18 cellular contexts compared by ENCODE assay signal in the genomic region with DNA sequence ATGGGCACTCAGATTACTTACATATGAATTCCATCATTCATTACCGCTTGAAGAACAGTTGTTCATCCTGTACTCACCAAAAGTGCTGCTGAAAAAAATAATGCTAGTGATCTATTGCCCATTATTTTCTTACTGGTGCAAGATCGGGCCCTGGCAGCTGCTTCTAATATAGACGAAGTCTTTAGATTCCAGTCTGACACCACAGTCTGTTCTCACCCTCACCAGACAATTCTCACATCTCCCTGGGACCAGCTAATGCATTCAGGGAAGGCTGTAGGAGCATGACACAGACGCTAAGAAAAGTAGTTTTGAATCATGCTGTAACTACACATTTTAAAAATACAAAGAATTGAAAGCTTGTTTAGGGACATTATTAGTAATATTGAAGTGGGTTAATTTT. TPM values are rescaled to one million over a fixed set of nuclear protein-coding genes. Genes with fewer than 3 reads are reported as not detected.
A peak's percentile ranks its signal among the peaks of the same experiment; 100 is the strongest.
DNase-seq lines count a peak whose midpoint lies in the region; ATAC-seq, FAIRE-seq and TF ChIP-seq lines count a peak whose summit lies in the region.
"Had no signal": no experiment of that assay in that cellular context is flagged by ENCODE, and none has a peak within 500 bp of the region (broad histone marks: within the 10 kb centered on the region; RNA-seq: fewer than 3 reads in every experiment).

No MANE protein-coding gene starts in this region.

- H3K4me3 Mint-ChIP-seq in HFFc6 (peak overlapping the region; percentile 17; the same call in 1 of the 2 replicates), astrocyte (ENCODE audit: unreplicated experiment) (no peak overlapping the region)
- H3K4me3 Mint-ChIP-seq in activated CD4-positive, alpha-beta memory T cell treated with anti-CD3 and anti-CD28 coated beads for 36 hours: no peak overlapping the region
- H3K4me3 Mint-ChIP-seq: CD8-positive, alpha-beta memory T cell had no signal

- H4K20me1 ChIP-seq in astrocyte (ENCODE audit: insufficient read depth, low read length): no peaks in the 10 kb centered on the region

- no peak overlapping the region; the same call in 1 of the 2 replicates for H3K27ac Mint-ChIP-seq in HFFc6
- peak overlapping the region; percentile 72 for H3K27ac Mint-ChIP-seq in astrocyte (ENCODE audit: unreplicated experiment)
- H3K27ac Mint-ChIP-seq in activated CD4-positive, alpha-beta memory T cell treated with anti-CD3 and anti-CD28 coated beads for 36 hours: no peak overlapping the region
- H3K27ac Mint-ChIP-seq: CD8-positive, alpha-beta memory T cell had no signal

- no peak overlapping the region for H3K4me2 ChIP-seq in astrocyte (ENCODE audit: low read length)
- H3K4me2 ChIP-seq: BLaER1 had no signal

- no peak for TF ChIP-seq POLR2A in vagina (IDR thresholded peaks at IDR 0.05)

- H3K4me3 ChIP-seq in astrocyte (ENCODE audit: insufficient read depth, low read depth, low read length) (no peak overlapping the region), thoracic aorta (peak overlapping the region; percentile 11), vagina (no peak overlapping the region)
- H3K4me3 ChIP-seq: BLaER1 had no signal

- H3K36me3 ChIP-seq in astrocyte (ENCODE audit: insufficient read depth, low read length): no peaks in the 10 kb centered on the region
- H3K36me3 ChIP-seq in thoracic aorta: no peaks in the 10 kb centered on the region
- peaks cover 0 to 6% of the 10 kb centered on the region in 2 donors for H3K36me3 ChIP-seq in vagina

- no peak for TF ChIP-seq CTCF in HFFc6 (IDR thresholded peaks at IDR 0.05)
- no peak for TF ChIP-seq CTCF in astrocyte (IDR thresholded peaks at IDR 0.05; ENCODE audit: insufficient read depth, low read depth, low read length)
- TF ChIP-seq CTCF in thoracic aorta (IDR thresholded peaks at IDR 0.05): no peak
- no peak for TF ChIP-seq CTCF in vagina (IDR thresholded peaks at IDR 0.05)

- CTCF ChIA-PET in activated CD4-positive, alpha-beta memory T cell treated with anti-CD3 and anti-CD28 coated beads for 36 hours (lab: Charles Lee): no interaction called here

- H3K79me2 ChIP-seq in astrocyte (ENCODE audit: insufficient read depth, low read length): no peaks in the 10 kb centered on the region

- H3K27me3 ChIP-seq in astrocyte (ENCODE audit: insufficient read depth, low read length): no peaks in the 10 kb centered on the region
- H3K27me3 ChIP-seq in thoracic aorta (replicated peaks; ENCODE audit: insufficient read depth): no peaks in the 10 kb centered on the region
- no peaks in the 10 kb centered on the region for H3K27me3 ChIP-seq in vagina

- ATAC-seq in thoracic aorta (ENCODE audit: insufficient number of reproducible peaks, low FRiP score, low read depth): no peak
- ATAC-seq in GM18520 (IDR thresholded peaks at IDR 0.05; ENCODE audit: unreplicated experiment): no peak
- ATAC-seq: HCT116, Panc1 had no signal

- H3K36me3 Mint-ChIP-seq in HFFc6 (ENCODE audit: low read depth) (peaks cover 16% of the 10 kb centered on the region), astrocyte (ENCODE audit: low read depth, unreplicated experiment) (peaks cover 8% of the 10 kb centered on the region)
- H3K36me3 Mint-ChIP-seq in activated CD4-positive, alpha-beta memory T cell treated with anti-CD3 and anti-CD28 coated beads for 36 hours: peaks cover 13% of the 10 kb centered on the region

- no peak overlapping the region for H2AFZ ChIP-seq in astrocyte (ENCODE audit: low read depth, low read length)

- no peaks in the 10 kb centered on the region; the same call in 1 of the 2 replicates for H3K27me3 Mint-ChIP-seq in HFFc6 (ENCODE audit: insufficient read depth)
- no peaks in the 10 kb centered on the region for H3K27me3 Mint-ChIP-seq in astrocyte (ENCODE audit: low read depth, unreplicated experiment)
- no peaks in the 10 kb centered on the region for H3K27me3 Mint-ChIP-seq in activated CD4-positive, alpha-beta memory T cell treated with anti-CD3 and anti-CD28 coated beads for 36 hours
- H3K27me3 Mint-ChIP-seq: CD8-positive, alpha-beta memory T cell had no signal

- intact Hi-C loops in activated CD4-positive, alpha-beta memory T cell treated with anti-CD3 and anti-CD28 coated beads for 36 hours (cut with micrococcal nuclease): no loop called here
- intact Hi-C loops in vagina (cut with DNase I): no loop called here

- DNase-seq in HFFc6 (no peak), astrocyte (ENCODE audit: low read depth) (no peak), fibroblast of the conjunctiva (ENCODE audit: low read depth) (peak; percentile 28), thoracic aorta (ENCODE audit: low spot score) (no peak), vagina (ENCODE audit: extremely low spot score in 2 of 2) (no peak)
- DNase-seq in activated CD4-positive, alpha-beta memory T cell treated with anti-CD3 and anti-CD28 coated beads for 36 hours: no peak
- DNase-seq: CD8-positive, alpha-beta memory T cell; IMR-90; Kasumi-1; MV-4-11; NCI-H1417 treated with DMSO at 0.1 percent for 48 hours; NCI-H2029; NCI-H510A; Right ventricle myocardium superior had no signal

- H3K9me3 Mint-ChIP-seq in HFFc6 (no peaks in the 10 kb centered on the region), astrocyte (ENCODE audit: unreplicated experiment) (no peaks in the 10 kb centered on the region)
- H3K9me3 Mint-ChIP-seq in activated CD4-positive, alpha-beta memory T cell treated with anti-CD3 and anti-CD28 coated beads for 36 hours: no peaks in the 10 kb centered on the region
- H3K9me3 Mint-ChIP-seq: CD8-positive, alpha-beta memory T cell had no signal

- no peak overlapping the region for H3K27ac ChIP-seq in astrocyte (ENCODE audit: low read depth, low read length)
- peak overlapping the region; percentile 53 to 66 for H3K27ac ChIP-seq in thoracic aorta
- no peak overlapping the region for H3K27ac ChIP-seq in vagina
- H3K27ac ChIP-seq: BLaER1 had no signal

- H3K4me1 ChIP-seq in astrocyte (ENCODE audit: insufficient read depth, low read length) (no peaks in the 10 kb centered on the region), thoracic aorta (ENCODE audit: control insufficient read depth in 1 of 2, low read depth in 2 of 2) (peaks cover 7 to 29% of the 10 kb centered on the region in 2 donors), vagina (no peaks in the 10 kb centered on the region)

- FAIRE-seq in astrocyte (lab: Jason Lieb, UNC): peak; percentile 94

- no peak overlapping the region for H3K9ac ChIP-seq in astrocyte (ENCODE audit: low read length)
- H3K9ac ChIP-seq: BLaER1 had no signal

- H3K9me3 ChIP-seq in astrocyte (ENCODE audit: insufficient read depth, low read depth, low read length) (no peaks in the 10 kb centered on the region), thoracic aorta (no peaks in the 10 kb centered on the region), vagina (no peaks in the 10 kb centered on the region)
- H3K9me3 ChIP-seq: BLaER1 had no signal

- peaks cover 17% of the 10 kb centered on the region for H3K4me1 Mint-ChIP-seq in HFFc6 (ENCODE audit: low read depth)
- peaks cover 2% of the 10 kb centered on the region for H3K4me1 Mint-ChIP-seq in astrocyte (ENCODE audit: low read depth, unreplicated experiment)
- peaks cover 18% of the 10 kb centered on the region for H3K4me1 Mint-ChIP-seq in activated CD4-positive, alpha-beta memory T cell treated with anti-CD3 and anti-CD28 coated beads for 36 hours (ENCODE audit: low read depth)

- POLR2A ChIA-PET in activated CD4-positive, alpha-beta memory T cell treated with anti-CD3 and anti-CD28 coated beads for 36 hours (lab: Charles Lee): interaction anchor here (0.5 kb wide), 1 partner anchor 441 kb away, joined by 5 read pairs; no protein-coding TSS in a partner anchor

RNA-seq across cellular contexts. Expression of a gene that starts 13.8 kb away (rescaled TPM):
- total RNA-seq in HFFc6 (2021; fragmentation: NEBNext Ultra II Directional; extraction: Animal tissue kit (Norgen Biotek cat#: 25700)): 10 to 100 TPM; 10.1 to 12.9 (median 11.8) TPM
- total RNA-seq in astrocyte: 9.5 and 10.5 TPM in 2 replicates
- total RNA-seq in thoracic aorta: 10 to 100 TPM in 1 of 2 donors, 1 to 10 TPM in 1; 9.8 to 23.7 TPM
- 10 to 100 TPM in 1 of 2 experiments, 1 to 10 TPM in 1; 8.5 to 10.6 TPM for total RNA-seq in activated CD4-positive, alpha-beta memory T cell treated with anti-CD3 and anti-CD28 coated beads for 36 hours
- 16.5 TPM for total RNA-seq in vagina

Comparison
In these comparisons a context has a peak if more than half of its experiments do, and no peak if none do; other contexts are left out.
1. H3K27ac ChIP-seq: peak in thoracic aorta (2 of 2); none in astrocyte (single experiment) and vagina (single experiment).